ENCODE assay signal across 1 cellular context in genomic region chr20:22572491-22572890, GRCh38.
TF ChIP-seq lines count a peak whose summit lies in the region.

No MANE protein-coding gene starts in this region.

TF ChIP-seq in HepG2, 621 proteins besides CTCF, POLR2A, EP300 and RAD21:
- TF ChIP-seq ZNF687 (CRISPR knock-in tag; IDR thresholded peaks at IDR 0.05), result 0 out of 2 replicates have a peak, but pooled peaks have one; percentile 12
- 0 out of 2 replicates have a peak, but pooled peaks have one; percentile 23 for TF ChIP-seq ZNF788 (CRISPR knock-in tag; IDR thresholded peaks at IDR 0.05; ENCODE audit: borderline replicate concordance)
- TF ChIP-seq AKAP8 (CRISPR knock-in tag; IDR thresholded peaks at IDR 0.05), result 0 out of 2 replicates have a peak, but pooled peaks have one; percentile 19
- TF ChIP-seq HOXA9 (CRISPR knock-in tag; IDR thresholded peaks at IDR 0.05; ENCODE audit: borderline replicate concordance), result 0 out of 2 replicates have a peak, but pooled peaks have one; percentile 29
- no peak for TF ChIP-seq NRL (CRISPR knock-in tag; IDR thresholded peaks at IDR 0.05; ENCODE audit: borderline replicate concordance)
